Comparison of ENCODE assay signal across 10 cellular contexts in the genomic region with DNA sequence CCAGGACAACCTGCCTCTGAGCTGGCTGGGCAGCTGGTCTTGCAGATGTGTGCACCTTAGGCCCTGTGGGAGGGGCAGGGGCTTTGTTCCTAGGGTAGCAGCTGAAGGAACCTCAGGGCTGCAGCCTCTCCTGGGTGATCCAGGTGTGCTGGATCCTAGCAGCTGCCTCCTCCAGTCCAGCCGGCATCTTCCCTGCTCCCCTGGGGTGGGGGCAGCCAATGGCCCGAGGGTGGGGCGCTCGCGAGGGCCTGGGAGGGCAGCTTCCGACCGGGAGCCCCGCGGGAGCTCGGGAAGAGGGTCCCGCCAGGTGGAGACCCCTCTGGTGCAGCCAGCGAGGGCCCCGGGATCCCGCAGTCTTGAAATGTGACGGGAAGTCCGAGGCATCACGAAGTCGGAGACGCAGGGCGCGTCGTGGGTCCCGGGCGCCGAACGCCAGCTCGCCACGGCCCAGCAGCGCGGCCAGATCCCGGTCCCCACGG. TPM values are rescaled to one million over a fixed set of nuclear protein-coding genes. Genes with fewer than 3 reads are reported as not detected.
DNase-seq lines count a peak whose midpoint lies in the region; ATAC-seq and TF ChIP-seq lines count a peak whose summit lies in the region.
"Had no signal": no experiment of that assay in that cellular context is flagged by ENCODE, and none has a peak within 500 bp of the region (broad histone marks: within the 10 kb centered on the region; RNA-seq: fewer than 3 reads in every experiment).

No MANE protein-coding gene starts in this region.

- peak overlapping the region; percentile 96 for H3K27ac Mint-ChIP-seq in central memory CD8-positive, alpha-beta T cell (ENCODE audit: low read depth)

- peak overlapping the region; percentile 28 to 89 (median 72) for H3K4me3 ChIP-seq in heart left ventricle
- peak overlapping the region; percentile 0 for H3K4me3 ChIP-seq in mucosa of descending colon
- H3K4me3 ChIP-seq in urinary bladder (ENCODE audit: low read depth, low read length) = peak overlapping the region; percentile 66

- H3K27me3 ChIP-seq in heart left ventricle = peaks cover 0 to 22% (median 7%) of the 10 kb centered on the region in 9 donors

- TF ChIP-seq POLR2A in heart left ventricle (IDR thresholded peaks at IDR 0.05) = no peak

- H3K9me3 ChIP-seq in heart left ventricle (no peaks in the 10 kb centered on the region), mucosa of descending colon (no peaks in the 10 kb centered on the region)

- H3K4me1 ChIP-seq in heart left ventricle (peaks cover 4 to 44% (median 23%) of the 10 kb centered on the region in 12 donors), mucosa of descending colon (ENCODE audit: low read depth) (peaks cover 31% of the 10 kb centered on the region), urinary bladder (ENCODE audit: insufficient read depth) (peaks cover 2% of the 10 kb centered on the region)

- DNase-seq in heart left ventricle (peak in 3 of 5 donors; percentile 15 to 26 (median 24)), left ventricle myocardium superior (no peak), mucosa of descending colon (peak in 1 of 3 donors; percentile 59), T-helper 9 cell (no peak), midbrain (lab: John Stamatoyannopoulos, UW) (no peak), D341Med (ENCODE audit: low spot score) (no peak)
- no peak for DNase-seq in central memory CD8-positive, alpha-beta T cell (ENCODE audit: low spot score in 2 of 2)
- DNase-seq: hypothalamus, NCI-H1092 treated with DMSO at 0.1 percent for 48 hours had no signal

- H3K27me3 Mint-ChIP-seq in central memory CD8-positive, alpha-beta T cell = no peaks in the 10 kb centered on the region

- intact Hi-C loops in heart left ventricle (cut with DNase I) = loop anchor here in 1 of 10 donors (5.0 kb wide), 1 partner anchor 37 kb away; no protein-coding TSS in a partner anchor
- intact Hi-C loops in left ventricle myocardium superior (cut with micrococcal nuclease) = no loop called here
- intact Hi-C loops in mucosa of descending colon (cut with DNase I, micrococcal nuclease) = no loop called here

- no peak for ATAC-seq in heart left ventricle
- ATAC-seq in left ventricle myocardium superior = no peak
- no peak for ATAC-seq in central memory CD8-positive, alpha-beta T cell (replicated peaks; ENCODE audit: extremely low read depth, poor library complexity, severe bottlenecking)
- ATAC-seq in mucosa of descending colon = no peak

- H3K27ac ChIP-seq in heart left ventricle (peak overlapping the region; percentile 85 to 98 (median 92)), urinary bladder (ENCODE audit: low read depth) (peak overlapping the region; percentile 79)

- peak overlapping the region; percentile 89 for H3K4me3 Mint-ChIP-seq in central memory CD8-positive, alpha-beta T cell

- peaks cover 48% of the 10 kb centered on the region for H3K36me3 Mint-ChIP-seq in central memory CD8-positive, alpha-beta T cell (ENCODE audit: insufficient read depth)

- H3K36me3 ChIP-seq in heart left ventricle (peaks cover 0 to 20% (median 0%) of the 10 kb centered on the region in 9 donors), mucosa of descending colon (ENCODE audit: low read depth) (no peaks in the 10 kb centered on the region), urinary bladder (ENCODE audit: insufficient read depth) (no peaks in the 10 kb centered on the region)

- no peak for TF ChIP-seq CTCF in heart left ventricle (IDR thresholded peaks at IDR 0.05)
- no peak for TF ChIP-seq CTCF in mucosa of descending colon (IDR thresholded peaks at IDR 0.05)

- WGBS in heart left ventricle, 4 donors = 0 to 23% (median 21%) methylated on average over 5 to 32 of the region's 32 CpGs
- 53% methylated on average over 32 of the region's 32 CpGs for WGBS in urinary bladder

- H3K9me3 Mint-ChIP-seq in central memory CD8-positive, alpha-beta T cell = no peaks in the 10 kb centered on the region

- peaks cover 56% of the 10 kb centered on the region for H3K4me1 Mint-ChIP-seq in central memory CD8-positive, alpha-beta T cell

RNA-seq across cellular contexts. Expression of a gene that starts 1.7 kb away (rescaled TPM):
- total RNA-seq in heart left ventricle = 100 to 1,000 TPM in 6 of 9 donors, 10 to 100 TPM in 3; 61.3 to 277 (median 127) TPM
- 100 to 1,000 TPM; 158 to 278 TPM for polyA plus RNA-seq in heart left ventricle
- total RNA-seq in left ventricle myocardium superior = 101 TPM
- total RNA-seq in mucosa of descending colon = 100 to 1,000 TPM in 1 of 3 donors, 10 to 100 TPM in 2; 80.2 to 182 (median 87.3) TPM
- total RNA-seq in urinary bladder = 20.9 TPM
- 599 TPM for polyA plus RNA-seq in urinary bladder

RNA-seq across cellular contexts. Expression of a gene that starts 5.1 kb away (rescaled TPM):
- total RNA-seq in heart left ventricle (100 to 1,000 TPM; 144 to 781 (median 214) TPM), left ventricle myocardium superior (259 TPM), mucosa of descending colon (100 to 1,000 TPM in 2 of 3 donors, 10 to 100 TPM in 1; 76.1 to 410 (median 353) TPM), urinary bladder (43.2 TPM)
- polyA plus RNA-seq in heart left ventricle (100 to 1,000 TPM; 501 to 873 TPM), urinary bladder (2,675 TPM)

RNA-seq across cellular contexts. Expression of a gene that starts 7.9 kb away (rescaled TPM):
- total RNA-seq in heart left ventricle (100 to 1,000 TPM; 116 to 412 (median 149) TPM), left ventricle myocardium superior (200 TPM), mucosa of descending colon (100 to 1,000 TPM in 2 of 3 donors, 10 to 100 TPM in 1; 57.2 to 254 (median 111) TPM), urinary bladder (14.8 TPM)
- polyA plus RNA-seq in heart left ventricle (100 to 1,000 TPM; 270 to 501 TPM), urinary bladder (765 TPM)

RNA-seq across cellular contexts. Expression of a gene that starts 16.2 kb away (rescaled TPM):
- total RNA-seq in heart left ventricle (not detected), left ventricle myocardium superior (not detected), mucosa of descending colon (not detected), urinary bladder (not detected)
- polyA plus RNA-seq in heart left ventricle (not detected), urinary bladder (not detected)

RNA-seq across cellular contexts. Expression of a gene that starts 26.6 kb away (rescaled TPM):
- total RNA-seq in heart left ventricle (10 to 100 TPM in 2 of 9 donors, 1 to 10 TPM in 7; 4.5 to 11.1 (median 6.2) TPM), left ventricle myocardium superior (7.2 TPM), mucosa of descending colon (10 to 100 TPM; 21.2 to 37.1 (median 29.7) TPM), urinary bladder (9.5 TPM)
- polyA plus RNA-seq in heart left ventricle (10 to 100 TPM in 1 of 2 donors, 1 to 10 TPM in 1; 9.4 to 15.7 TPM), urinary bladder (36.3 TPM)

Comparison
In these comparisons a context has a peak if more than half of its experiments do, and no peak if none do; other contexts are left out.
1. DNase-seq: peak in heart left ventricle (3 of 5); none in left ventricle myocardium superior (single experiment), central memory CD8-positive, alpha-beta T cell (0 of 2), T-helper 9 cell (single experiment), midbrain (single experiment) and D341Med (single experiment).
2. H3K4me3 ChIP-seq: peak in every context shown above with its lines; median percentile 72 in heart left ventricle; 66 in urinary bladder; 0 in mucosa of descending colon.